Comparison of ENCODE assay signal across 17 cellular contexts in genomic region chr21:17930102-17930501, GRCh38.
DNase-seq lines count a peak whose midpoint lies in the region; ATAC-seq and TF ChIP-seq lines count a peak whose summit lies in the region.
"Had no signal": no experiment of that assay in that cellular context is flagged by ENCODE, and none has a peak within 500 bp of the region (broad histone marks: within the 10 kb centered on the region; RNA-seq: fewer than 3 reads in every experiment).

No MANE protein-coding gene starts in this region.

- CTCF ChIA-PET in mammary epithelial cell (lab: Charles Lee; ENCODE audit: low non-redundant PET) = no interaction called here

- no peak overlapping the region for H3K27ac ChIP-seq in mammary epithelial cell (ENCODE audit: insufficient read depth, low read depth, low read length)
- H3K27ac ChIP-seq in breast epithelium = no peak overlapping the region
- H3K27ac ChIP-seq: SJCRH30 had no signal

- dilution Hi-C loops in mammary epithelial cell (cut with HindIII; ENCODE audit: low sequenced_read_pairs) = no loop called here

- H3K9me3 ChIP-seq in mammary epithelial cell (replicated peaks; ENCODE audit: insufficient read depth, low read length) (no peaks in the 10 kb centered on the region), breast epithelium (no peaks in the 10 kb centered on the region)
- H3K9me3 ChIP-seq: SJCRH30 had no signal

- 11% methylated on average over 1 of the region's 1 CpG for WGBS in mammary epithelial cell (ENCODE audit: low coverage, missing lambda C conversion rate)

- H3K36me3 ChIP-seq in mammary epithelial cell (ENCODE audit: insufficient read depth, low read length) (no peaks in the 10 kb centered on the region), breast epithelium (no peaks in the 10 kb centered on the region)
- H3K36me3 ChIP-seq: SJCRH30 had no signal

- no TSS peak for BruUV-seq in mammary epithelial cell (replicated peaks; lab: Mats Ljungman, UMichigan)

- in situ Hi-C loops in mammary epithelial cell (cut with MboI; ENCODE audit: low sequenced_read_pairs in 2 of 2) = no loop called here

- H3K4me1 ChIP-seq in mammary epithelial cell (ENCODE audit: insufficient read depth, low read length) = no peaks in the 10 kb centered on the region
- no peaks in the 10 kb centered on the region for H3K4me1 ChIP-seq in breast epithelium
- H3K4me1 ChIP-seq: SJCRH30 had no signal

- no peaks in the 10 kb centered on the region for H3K79me2 ChIP-seq in mammary epithelial cell (ENCODE audit: insufficient read depth, low read length)

- no peak for TF ChIP-seq POLR2A in breast epithelium (IDR thresholded peaks at IDR 0.05)

- TF ChIP-seq CTCF in mammary epithelial cell (conservative IDR thresholded peaks at IDR 0.05 in 1 of 2, IDR thresholded peaks at IDR 0.05 in 1 of 2; ENCODE audit: extremely low read depth in 1 of 2, insufficient read depth in 1 of 2, low read depth in 1 of 2, low read length in 2 of 2) (no peak), breast epithelium (IDR thresholded peaks at IDR 0.05) (no peak)

- intact Hi-C loops in mammary epithelial cell (cut with micrococcal nuclease) = no loop called here
- intact Hi-C loops in breast epithelium (cut with DNase I; ENCODE audit: low total_unique reads) = no loop called here

- no peaks in the 10 kb centered on the region for H4K20me1 ChIP-seq in mammary epithelial cell (ENCODE audit: insufficient read depth, low read length)

- no peak overlapping the region for H3K9ac ChIP-seq in mammary epithelial cell (ENCODE audit: insufficient read depth, low read length)

- peak overlapping the region; percentile 31 for H2AFZ ChIP-seq in mammary epithelial cell (ENCODE audit: low read depth, low read length)

- DNase-seq in mammary epithelial cell = no peak
- no peak for DNase-seq in breast epithelium (ENCODE audit: low spot score in 2 of 2)
- DNase-seq in NCI-H69 (lab: John Stamatoyannopoulos, UW) = peak; percentile 97
- peak; percentile 79 for DNase-seq in islet precursor cell
- DNase-seq in globus pallidus (ENCODE audit: low spot score) = no peak
- no peak for DNase-seq in left lobe of liver (ENCODE audit: low spot score)
- DNase-seq in 8988T = no peak
- DNase-seq: ACHN, HCEC 1CT, NCI-H1105 treated with DMSO at 0.1 percent for 48 hours, NCI-H1930, NCI-H2171 treated with DMSO at 0.1 percent for 48 hours, NCI-H82, SJCRH30, T-helper 17 cell had no signal

- H3K4me2 ChIP-seq in mammary epithelial cell (ENCODE audit: insufficient read depth, low read depth, low read length) = no peak overlapping the region

- H3K27me3 ChIP-seq in mammary epithelial cell (ENCODE audit: insufficient read depth, low read length) = no peaks in the 10 kb centered on the region
- no peaks in the 10 kb centered on the region for H3K27me3 ChIP-seq in breast epithelium
- H3K27me3 ChIP-seq: SJCRH30 had no signal

- no peak overlapping the region for H3K4me3 ChIP-seq in mammary epithelial cell (replicated peaks in 1 of 3; ENCODE audit: insufficient read depth in 1 of 3, low read depth in 2 of 3, low read length in 3 of 3)
- no peak overlapping the region for H3K4me3 ChIP-seq in breast epithelium
- H3K4me3 ChIP-seq: GM12878, K562 had no signal

- ATAC-seq in left lobe of liver = no peak
- ATAC-seq: K562, T-helper 17 cell had no signal

Comparison
In these comparisons a context has a peak if more than half of its experiments do, and no peak if none do; other contexts are left out.
1. DNase-seq: peak in NCI-H69 (single experiment) and islet precursor cell (single experiment); none in mammary epithelial cell (single experiment), breast epithelium (0 of 2), globus pallidus (single experiment), left lobe of liver (single experiment) and 8988T (single experiment).